ENCODE assay signal across 8 cellular contexts in genomic region chr1:116372186-116372585, GRCh38. TPM values are rescaled to one million over a fixed set of nuclear protein-coding genes. Genes with fewer than 3 reads are reported as not detected.
DNase-seq lines count a peak whose midpoint lies in the region; ATAC-seq, FAIRE-seq and TF ChIP-seq lines count a peak whose summit lies in the region.

No MANE protein-coding gene starts in this region.

- peak overlapping the region; percentile 31 to 97 (median 92) for H3K27ac ChIP-seq in gastroesophageal sphincter

- intact Hi-C loops in activated B cell treated with CpG ODN at 0.5 μM for 24 hours (cut with micrococcal nuclease) = loop anchor here (1.0 to 10.0 kb wide), 9 partner anchors 8 to 1290 kb away; partner anchors contain the start of genes MAN1A2, TENT5C and TTF2

- TF ChIP-seq CTCF in GM12865 (IDR thresholded peaks at IDR 0.05; ENCODE audit: insufficient read depth, low read depth, low read length, missing control alignments) (no peak), activated B cell treated with CpG ODN at 0.5 μM for 24 hours (IDR thresholded peaks at IDR 0.05) (no peak), gastroesophageal sphincter (IDR thresholded peaks at IDR 0.05) (no peak), retinal pigment epithelial cell (conservative IDR thresholded peaks at IDR 0.05; ENCODE audit: low read depth, low read length) (no peak)

- H3K9me3 ChIP-seq in gastroesophageal sphincter = no peaks in the 10 kb centered on the region

- no peaks in the 10 kb centered on the region for H3K36me3 ChIP-seq in gastroesophageal sphincter

- H3K27me3 ChIP-seq in gastroesophageal sphincter = no peaks in the 10 kb centered on the region

- H3K4me3 Mint-ChIP-seq in activated B cell treated with CpG ODN at 0.5 μM for 24 hours = peak overlapping the region; percentile 81

- DNase-seq in GM12865 (ENCODE audit: low read depth) = no peak
- no peak for DNase-seq in activated B cell treated with CpG ODN at 0.5 μM for 24 hours
- no peak for DNase-seq in retinal pigment epithelial cell (ENCODE audit: low read depth)
- DNase-seq in GM12891 (ENCODE audit: insufficient read length, low spot score) = no peak
- no peak for DNase-seq in GOT3 (lab: John Stamatoyannopoulos, UW)
- DNase-seq in Ammon's horn (ENCODE audit: low spot score) = no peak

- ATAC-seq in activated B cell treated with CpG ODN at 0.5 μM for 24 hours (ENCODE audit: low read depth) (no peak), gastroesophageal sphincter (no peak), HG02798 (IDR thresholded peaks at IDR 0.05; ENCODE audit: poor library complexity, unreplicated experiment) (no peak)

- peak overlapping the region; percentile 96 for H3K4me3 ChIP-seq in GM12865 (ENCODE audit: low read depth, low read length)
- peak overlapping the region; percentile 73 to 100 for H3K4me3 ChIP-seq in gastroesophageal sphincter
- peak overlapping the region; percentile 57 for H3K4me3 ChIP-seq in retinal pigment epithelial cell (ENCODE audit: low read length)

- H3K27ac Mint-ChIP-seq in activated B cell treated with CpG ODN at 0.5 μM for 24 hours = peak overlapping the region; percentile 59

- FAIRE-seq in GM12891 (lab: Jason Lieb, UNC) = no peak

- TF ChIP-seq POLR2A in gastroesophageal sphincter (IDR thresholded peaks at IDR 0.05) (no peak), GM12891 (IDR thresholded peaks at IDR 0.05; ENCODE audit: low read depth, low read length) (no peak)

- CTCF ChIA-PET in activated B cell treated with CpG ODN at 0.5 μM for 24 hours (lab: Charles Lee) = no interaction called here

- peaks cover 7% of the 10 kb centered on the region for H3K27me3 Mint-ChIP-seq in activated B cell treated with CpG ODN at 0.5 μM for 24 hours

- POLR2A ChIA-PET in activated B cell treated with CpG ODN at 0.5 μM for 24 hours (lab: Charles Lee) = interaction anchor here (0.9 to 1.4 kb wide), 2 partner anchors 10 to 143 kb away, joined by 3 read pairs; no protein-coding TSS in a partner anchor

- TF ChIP-seq EP300 in gastroesophageal sphincter (IDR thresholded peaks at IDR 0.05) = no peak

- WGBS in gastroesophageal sphincter (ENCODE audit: low coverage in 1 of 2), 2 donors = 18 to 24% methylated on average over 4 to 5 of the region's 11 CpGs

- H3K4me1 ChIP-seq in gastroesophageal sphincter = peaks cover 3 to 43% (median 18%) of the 10 kb centered on the region in 3 donors

- no peaks in the 10 kb centered on the region for H3K9me3 Mint-ChIP-seq in activated B cell treated with CpG ODN at 0.5 μM for 24 hours

- peaks cover 31% of the 10 kb centered on the region for H3K4me1 Mint-ChIP-seq in activated B cell treated with CpG ODN at 0.5 μM for 24 hours

- H3K36me3 Mint-ChIP-seq in activated B cell treated with CpG ODN at 0.5 μM for 24 hours (ENCODE audit: low read depth) = peaks cover 5% of the 10 kb centered on the region

TF ChIP-seq in GM12891, 5 proteins besides CTCF, POLR2A, EP300 and RAD21:
- no peak for TF ChIP-seq SPI1 (IDR thresholded peaks at IDR 0.05; ENCODE audit: low read depth, low read length)
- TF ChIP-seq POLR2AphosphoS5 (IDR thresholded peaks at IDR 0.05; ENCODE audit: low read depth, low read length) = no peak
- no peak for TF ChIP-seq TAF1 (IDR thresholded peaks at IDR 0.05; ENCODE audit: low read depth, low read length)

RNA-seq across cellular contexts. Expression of gene ATP1A1, which starts 0.9 kb away (rescaled TPM):
- total RNA-seq in activated B cell treated with CpG ODN at 0.5 μM for 24 hours (139 and 151 TPM in 2 replicates), gastroesophageal sphincter (100 to 1,000 TPM in 3 of 4 donors, 10 to 100 TPM in 1; 90.9 to 208 (median 174) TPM)
- 209 TPM for polyA plus RNA-seq in GM12891 (2012; ENCODE audit: low read depth, missing spikeins)
